In genomic region chr5:2113348-2114131, GRCh38 we compare ENCODE assay signal across 19 cellular contexts.
"Had no signal": no experiment of that assay in that cellular context is flagged by ENCODE, and none has a peak within 500 bp of the region (broad histone marks: within the 10 kb centered on the region; RNA-seq: fewer than 3 reads in every experiment).

No MANE protein-coding gene starts in this region.

- H3K36me3 ChIP-seq: Peyer's patch, SJCRH30 had no signal

- H3K9me3 ChIP-seq: Peyer's patch, SJCRH30 had no signal

- H3K27me3 ChIP-seq: Peyer's patch, SJCRH30 had no signal

- H3K4me3 ChIP-seq: Peyer's patch, SJCRH30 had no signal

- DNase-seq: KBM-7, MV-4-11, NCI-H1048, NCI-H1436 treated with DMSO at 0.1 percent for 48 hours, NCI-H1694, NCI-H187 treated with DMSO at 0.1 percent for 48 hours, NCI-H2029 treated with DMSO at 0.1 percent for 48 hours, NCI-H226, NCI-H446, NCI-H510A, NCI-H69, NCI-H774, PC-3, Peyer's patch, SHP77 treated with DMSO at 0.1 percent for 48 hours, SJCRH30 had no signal

- H3K27ac ChIP-seq: HL-60, SJCRH30 had no signal

- ATAC-seq: PC-3, Right ventricle myocardium inferior, SK-N-SH treated with all-trans-retinoic acid at 6 μM for 48 hours had no signal

- H3K4me1 ChIP-seq: Peyer's patch, SJCRH30 had no signal
